Comparison of ENCODE assay signal across 8 cellular contexts in the genomic region with DNA sequence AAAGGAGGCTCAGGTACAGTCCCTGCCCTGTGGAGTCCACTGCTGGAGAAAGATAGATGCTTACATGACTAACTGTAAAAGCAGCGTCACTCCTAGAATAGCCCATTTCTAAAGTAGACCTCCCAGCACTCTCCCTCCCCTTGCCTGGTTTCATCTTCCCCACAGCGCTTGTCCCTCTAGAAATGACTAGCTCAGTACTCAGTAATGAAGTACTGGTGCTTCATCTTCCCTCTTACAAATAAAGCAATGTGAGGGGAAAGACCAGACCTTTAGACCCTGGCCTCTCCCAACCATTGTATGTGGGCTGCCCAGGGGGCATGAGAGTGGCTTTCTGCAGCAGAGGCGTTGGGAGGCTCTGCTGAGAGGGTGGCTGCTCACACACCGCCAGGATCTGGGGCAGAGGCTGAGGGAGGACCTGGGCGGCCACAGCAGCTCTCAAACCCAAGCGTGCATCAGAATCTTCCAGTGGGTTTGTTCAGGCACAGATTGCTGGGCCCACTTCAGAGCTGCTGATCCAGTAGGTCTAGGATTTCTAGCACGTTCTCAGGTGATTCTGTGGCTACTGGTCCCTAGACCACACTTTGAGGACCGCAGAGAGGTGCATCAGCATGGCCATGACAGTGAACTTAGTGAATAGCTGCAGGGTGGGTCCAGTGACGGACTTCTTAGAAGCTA.
DNase-seq lines count a peak whose midpoint lies in the region; ATAC-seq and TF ChIP-seq lines count a peak whose summit lies in the region.

No MANE protein-coding gene starts in this region.

- H3K4me3 ChIP-seq in neutrophil (ENCODE audit: low read depth in 1 of 2, low read length in 1 of 2) = no peak overlapping the region

- peak; percentile 79 for ATAC-seq in GM18511 (IDR thresholded peaks at IDR 0.05; ENCODE audit: unreplicated experiment)
- ATAC-seq in GM21825 (IDR thresholded peaks at IDR 0.05; ENCODE audit: unreplicated experiment) = peak; percentile 67
- ATAC-seq in activated CD8-positive, alpha-beta T cell treated with anti-CD3 and anti-CD28 coated beads, Interleukin-2, amount 10 ng/mL, durations not matched to agents 7 days and 5 days = no peak

- H3K4me1 Mint-ChIP-seq in activated CD8-positive, alpha-beta T cell treated with anti-CD3 and anti-CD28 coated beads, Interleukin-2, amount 10 ng/mL, durations not matched to agents 7 days and 5 days (ENCODE audit: low read depth) = peaks cover 21% of the 10 kb centered on the region

- no peak overlapping the region for H3K27ac Mint-ChIP-seq in activated CD8-positive, alpha-beta T cell treated with anti-CD3 and anti-CD28 coated beads, Interleukin-2, amount 10 ng/mL, durations not matched to agents 7 days and 5 days

- H3K4me1 ChIP-seq in neutrophil (ENCODE audit: control insufficient read depth in 1 of 2, insufficient read depth in 1 of 2, low read depth in 1 of 2, low read length in 1 of 2) = peaks cover 50 to 57% of the 10 kb centered on the region in 2 experiments

- POLR2A ChIA-PET in activated CD8-positive, alpha-beta T cell treated with anti-CD3 and anti-CD28 coated beads, Interleukin-2, amount 10 ng/mL, durations not matched to agents 7 days and 5 days (lab: Charles Lee) = interaction anchor here (0.7 kb wide), 1 partner anchor 13 kb away, joined by 3 read pairs; no protein-coding TSS in a partner anchor

- H3K9me3 ChIP-seq in neutrophil = no peaks in the 10 kb centered on the region

- H3K27me3 ChIP-seq in neutrophil = no peaks in the 10 kb centered on the region

- CTCF ChIA-PET in activated CD8-positive, alpha-beta T cell treated with anti-CD3 and anti-CD28 coated beads, Interleukin-2, amount 10 ng/mL, durations not matched to agents 7 days and 5 days (lab: Charles Lee) = interaction anchor here (1.0 kb wide), 1 partner anchor 9 kb away, joined by 3 read pairs; no protein-coding TSS in a partner anchor

- TF ChIP-seq CTCF in neutrophil (IDR thresholded peaks at IDR 0.05) = no peak

- H3K27ac ChIP-seq in neutrophil = peak overlapping the region; percentile 9

- DNase-seq in NCI-H345 treated with DMSO at 0.1 percent for 48 hours (lab: John Stamatoyannopoulos, UW; ENCODE audit: unreplicated experiment) (peak; percentile 59), SKM-1 treated with dmso at 0.1 percent for 144 hours (lab: John Stamatoyannopoulos, UW; ENCODE audit: unreplicated experiment) (no peak), NCI-H2227 treated with DMSO at 0.1 percent for 48 hours (lab: John Stamatoyannopoulos, UW) (no peak), NCI-H1930 (lab: John Stamatoyannopoulos, UW) (no peak)
- no peak for DNase-seq in activated CD8-positive, alpha-beta T cell treated with anti-CD3 and anti-CD28 coated beads, Interleukin-2, amount 10 ng/mL, durations not matched to agents 7 days and 5 days

- H3K36me3 ChIP-seq in neutrophil = no peaks in the 10 kb centered on the region

- no peak overlapping the region for H3K4me3 Mint-ChIP-seq in activated CD8-positive, alpha-beta T cell treated with anti-CD3 and anti-CD28 coated beads, Interleukin-2, amount 10 ng/mL, durations not matched to agents 7 days and 5 days

- no peaks in the 10 kb centered on the region for H3K9me3 Mint-ChIP-seq in activated CD8-positive, alpha-beta T cell treated with anti-CD3 and anti-CD28 coated beads, Interleukin-2, amount 10 ng/mL, durations not matched to agents 7 days and 5 days (ENCODE audit: insufficient read depth)

- H3K27me3 Mint-ChIP-seq in activated CD8-positive, alpha-beta T cell treated with anti-CD3 and anti-CD28 coated beads, Interleukin-2, amount 10 ng/mL, durations not matched to agents 7 days and 5 days (ENCODE audit: low read depth) = peaks cover 4% of the 10 kb centered on the region

- H3K36me3 Mint-ChIP-seq in activated CD8-positive, alpha-beta T cell treated with anti-CD3 and anti-CD28 coated beads, Interleukin-2, amount 10 ng/mL, durations not matched to agents 7 days and 5 days (ENCODE audit: low read depth) = no peaks in the 10 kb centered on the region
